Comparison of ENCODE assay signal across 1 cellular context in the genomic region with DNA sequence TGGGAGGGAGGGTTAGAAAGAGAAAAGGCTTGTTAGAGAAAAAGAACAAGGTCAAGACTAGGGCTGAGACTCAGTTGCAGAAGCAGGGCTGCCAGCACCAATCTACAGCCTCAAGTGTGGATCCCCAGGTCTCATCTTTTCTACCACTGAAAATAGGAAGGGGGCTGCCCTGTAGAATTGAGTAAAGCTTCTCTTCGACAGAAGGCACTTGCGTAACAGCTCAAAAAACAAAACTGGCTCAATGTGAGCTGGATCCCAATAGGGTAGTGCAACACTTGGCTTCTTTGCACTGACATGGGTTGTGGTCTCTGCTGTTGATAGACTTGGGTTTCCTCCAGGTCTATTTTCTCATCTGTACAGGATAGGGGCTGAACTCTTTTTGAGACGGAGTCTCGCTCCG.
TF ChIP-seq lines count a peak whose summit lies in the region.

No MANE protein-coding gene starts in this region.

TF ChIP-seq in GM23338, 12 proteins besides CTCF, POLR2A, EP300 and RAD21:
- TF ChIP-seq EZH2phosphoT487 (IDR thresholded peaks at IDR 0.05; ENCODE audit: unreplicated experiment): no peak
- TF ChIP-seq CREB1 (CRISPR knock-in tag; IDR thresholded peaks at IDR 0.05; ENCODE audit: low read depth): no peak
- no peak for TF ChIP-seq STAT1 (IDR thresholded peaks at IDR 0.05; ENCODE audit: unreplicated experiment)
- no peak for TF ChIP-seq ZNF114 (CRISPR knock-in tag; IDR thresholded peaks at IDR 0.05)
- TF ChIP-seq, protein P1, sequence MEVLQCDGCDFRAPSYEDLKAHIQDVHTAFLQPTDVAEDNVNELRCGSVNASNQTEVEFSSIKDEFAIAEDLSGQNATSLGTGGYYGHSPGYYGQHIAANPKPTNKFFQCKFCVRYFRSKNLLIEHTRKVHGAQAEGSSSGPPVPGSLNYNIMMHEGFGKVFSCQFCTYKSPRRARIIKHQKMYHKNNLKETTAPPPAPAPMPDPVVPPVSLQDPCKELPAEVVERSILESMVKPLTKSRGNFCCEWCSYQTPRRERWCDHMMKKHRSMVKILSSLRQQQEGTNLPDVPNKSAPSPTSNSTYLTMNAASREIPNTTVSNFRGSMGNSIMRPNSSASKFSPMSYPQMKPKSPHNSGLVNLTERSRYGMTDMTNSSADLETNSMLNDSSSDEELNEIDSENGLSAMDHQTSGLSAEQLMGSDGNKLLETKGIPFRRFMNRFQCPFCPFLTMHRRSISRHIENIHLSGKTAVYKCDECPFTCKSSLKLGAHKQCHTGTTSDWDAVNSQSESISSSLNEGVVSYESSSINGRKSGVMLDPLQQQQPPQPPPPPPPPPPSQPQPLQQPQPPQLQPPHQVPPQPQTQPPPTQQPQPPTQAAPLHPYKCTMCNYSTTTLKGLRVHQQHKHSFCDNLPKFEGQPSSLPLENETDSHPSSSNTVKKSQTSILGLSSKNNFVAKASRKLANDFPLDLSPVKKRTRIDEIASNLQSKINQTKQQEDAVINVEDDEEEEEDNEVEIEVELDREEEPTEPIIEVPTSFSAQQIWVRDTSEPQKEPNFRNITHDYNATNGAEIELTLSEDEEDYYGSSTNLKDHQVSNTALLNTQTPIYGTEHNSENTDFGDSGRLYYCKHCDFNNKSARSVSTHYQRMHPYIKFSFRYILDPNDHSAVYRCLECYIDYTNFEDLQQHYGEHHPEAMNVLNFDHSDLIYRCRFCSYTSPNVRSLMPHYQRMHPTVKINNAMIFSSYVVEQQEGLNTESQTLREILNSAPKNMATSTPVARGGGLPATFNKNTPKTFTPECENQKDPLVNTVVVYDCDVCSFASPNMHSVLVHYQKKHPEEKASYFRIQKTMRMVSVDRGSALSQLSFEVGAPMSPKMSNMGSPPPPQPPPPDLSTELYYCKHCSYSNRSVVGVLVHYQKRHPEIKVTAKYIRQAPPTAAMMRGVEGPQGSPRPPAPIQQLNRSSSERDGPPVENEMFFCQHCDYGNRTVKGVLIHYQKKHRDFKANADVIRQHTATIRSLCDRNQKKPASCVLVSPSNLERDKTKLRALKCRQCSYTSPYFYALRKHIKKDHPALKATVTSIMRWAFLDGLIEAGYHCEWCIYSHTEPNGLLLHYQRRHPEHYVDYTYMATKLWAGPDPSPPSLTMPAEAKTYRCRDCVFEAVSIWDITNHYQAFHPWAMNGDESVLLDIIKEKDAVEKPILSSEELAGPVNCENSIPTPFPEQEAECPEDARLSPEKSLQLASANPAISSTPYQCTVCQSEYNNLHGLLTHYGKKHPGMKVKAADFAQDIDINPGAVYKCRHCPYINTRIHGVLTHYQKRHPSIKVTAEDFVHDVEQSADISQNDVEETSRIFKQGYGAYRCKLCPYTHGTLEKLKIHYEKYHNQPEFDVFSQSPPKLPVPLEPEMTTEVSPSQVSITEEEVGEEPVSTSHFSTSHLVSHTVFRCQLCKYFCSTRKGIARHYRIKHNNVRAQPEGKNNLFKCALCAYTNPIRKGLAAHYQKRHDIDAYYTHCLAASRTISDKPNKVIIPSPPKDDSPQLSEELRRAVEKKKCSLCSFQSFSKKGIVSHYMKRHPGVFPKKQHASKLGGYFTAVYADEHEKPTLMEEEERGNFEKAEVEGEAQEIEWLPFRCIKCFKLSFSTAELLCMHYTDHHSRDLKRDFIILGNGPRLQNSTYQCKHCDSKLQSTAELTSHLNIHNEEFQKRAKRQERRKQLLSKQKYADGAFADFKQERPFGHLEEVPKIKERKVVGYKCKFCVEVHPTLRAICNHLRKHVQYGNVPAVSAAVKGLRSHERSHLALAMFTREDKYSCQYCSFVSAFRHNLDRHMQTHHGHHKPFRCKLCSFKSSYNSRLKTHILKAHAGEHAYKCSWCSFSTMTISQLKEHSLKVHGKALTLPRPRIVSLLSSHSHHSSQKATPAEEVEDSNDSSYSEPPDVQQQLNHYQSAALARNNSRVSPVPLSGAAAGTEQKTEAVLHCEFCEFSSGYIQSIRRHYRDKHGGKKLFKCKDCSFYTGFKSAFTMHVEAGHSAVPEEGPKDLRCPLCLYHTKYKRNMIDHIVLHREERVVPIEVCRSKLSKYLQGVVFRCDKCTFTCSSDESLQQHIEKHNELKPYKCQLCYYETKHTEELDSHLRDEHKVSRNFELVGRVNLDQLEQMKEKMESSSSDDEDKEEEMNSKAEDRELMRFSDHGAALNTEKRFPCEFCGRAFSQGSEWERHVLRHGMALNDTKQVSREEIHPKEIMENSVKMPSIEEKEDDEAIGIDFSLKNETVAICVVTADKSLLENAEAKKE (CRISPR knock-in tag; IDR thresholded peaks at IDR 0.05): no peak
- TF ChIP-seq POLR2AphosphoS5 (IDR thresholded peaks at IDR 0.05; ENCODE audit: low read depth): peak; percentile 11; the same call in 1 of the 2 replicates
